Comparison of ENCODE assay signal across 23 cellular contexts in the genomic region with DNA sequence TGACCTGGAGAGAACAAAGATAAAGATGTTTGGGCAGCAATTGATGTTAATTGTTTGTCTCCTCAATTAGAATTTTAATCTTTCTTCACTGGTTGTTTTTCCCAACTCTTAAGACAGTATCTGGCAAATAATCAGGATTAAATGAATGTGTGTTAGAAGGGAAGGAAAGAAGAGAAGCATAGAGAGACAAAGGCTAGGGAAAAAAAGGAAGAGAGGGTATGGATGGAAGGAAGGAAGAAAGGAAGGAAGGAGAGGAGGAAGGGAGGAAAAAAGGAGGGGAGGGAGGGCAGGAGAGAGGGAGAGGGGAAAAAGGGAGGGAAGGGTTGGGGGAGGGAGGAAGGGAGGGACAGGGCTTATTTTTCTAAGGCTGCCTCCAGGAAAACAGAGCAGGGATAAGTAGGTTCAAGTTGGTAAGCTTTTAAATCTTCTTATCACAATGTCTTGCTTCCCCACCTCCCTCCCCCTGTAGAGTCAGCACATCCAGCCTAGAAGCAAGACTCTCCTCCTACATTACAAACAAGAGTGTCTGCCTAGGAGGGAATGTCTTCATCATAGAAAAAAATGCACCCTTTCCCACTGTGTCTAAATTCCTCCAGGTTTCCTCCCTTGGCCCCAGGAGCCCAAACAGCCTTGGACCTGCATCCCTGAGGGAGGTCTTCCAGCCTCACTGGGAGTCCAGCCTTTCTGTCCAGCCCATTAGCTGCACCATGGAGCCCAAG.
DNase-seq lines count a peak whose midpoint lies in the region; ATAC-seq, FAIRE-seq and TF ChIP-seq lines count a peak whose summit lies in the region.
"Had no signal": no experiment of that assay in that cellular context is flagged by ENCODE, and none has a peak within 500 bp of the region (broad histone marks: within the 10 kb centered on the region; RNA-seq: fewer than 3 reads in every experiment).

No MANE protein-coding gene starts in this region.

- POLR2A ChIA-PET in IMR-90 (lab: Charles Lee; ENCODE audit: unreplicated experiment): no interaction called here
- POLR2A ChIA-PET in activated CD8-positive, alpha-beta T cell treated with anti-CD3 and anti-CD28 coated beads for 36 hours (lab: Charles Lee): no interaction called here

- peaks cover 7% of the 10 kb centered on the region for H3K9me3 Mint-ChIP-seq in activated CD4-positive, alpha-beta T cell treated with anti-CD3 and anti-CD28 coated beads, Interleukin-2, amount 10 ng/mL, durations not matched to agents 24 days and 14 days
- peaks cover 2% of the 10 kb centered on the region for H3K9me3 Mint-ChIP-seq in astrocyte (ENCODE audit: unreplicated experiment)
- H3K9me3 Mint-ChIP-seq in activated CD8-positive, alpha-beta T cell treated with anti-CD3 and anti-CD28 coated beads for 36 hours: peaks cover 2% of the 10 kb centered on the region
- H3K9me3 Mint-ChIP-seq: dendritic cell treated with granulocyte-macrophage colony-stimulating factor and Interleukin-4, amounts not matched to agents 40 ng/mL and 50 ng/mL, for 4 days had no signal

- no peak overlapping the region for H2BK12ac ChIP-seq in neuronal stem cell (ENCODE audit: low read length)

- H2BK15ac ChIP-seq in IMR-90 (ENCODE audit: low read depth, low read length) (0 out of 3 replicates have a peak overlapping the region, but pooled peaks have one; percentile 71), neuronal stem cell (ENCODE audit: low read length) (peak overlapping the region; percentile 46)

- peak overlapping the region; percentile 68 for H3K14ac ChIP-seq in IMR-90 (replicated peaks; ENCODE audit: low read depth, low read length)
- no peak overlapping the region for H3K14ac ChIP-seq in neuronal stem cell (ENCODE audit: low read length)

- dilution Hi-C loops in IMR-90 (cut with HindIII; ENCODE audit: low sequenced_read_pairs, unreplicated experiment): no loop called here

- H3K4me2 ChIP-seq in IMR-90 (ENCODE audit: low read depth, low read length): no peak overlapping the region
- no peak overlapping the region for H3K4me2 ChIP-seq in astrocyte (ENCODE audit: low read length)
- no peak overlapping the region for H3K4me2 ChIP-seq in neuronal stem cell (ENCODE audit: insufficient read depth, low read length, poor library complexity, severe bottlenecking)

- DNase-seq in activated CD4-positive, alpha-beta T cell treated with anti-CD3 and anti-CD28 coated beads, Interleukin-2, amount 10 ng/mL, durations not matched to agents 24 days and 14 days: no peak
- DNase-seq in activated CD4-positive, alpha-beta T cell treated with anti-CD3 and anti-CD28 coated beads, Interleukin-2, amount 50 U/mL, for 1 hour: no peak
- no peak for DNase-seq in IMR-90
- no peak for DNase-seq in astrocyte (ENCODE audit: low read depth)
- no peak for DNase-seq in neuronal stem cell (ENCODE audit: low spot score)
- no peak for DNase-seq in LoVo (ENCODE audit: low spot score)
- no peak for DNase-seq in activated CD8-positive, alpha-beta T cell treated with anti-CD3 and anti-CD28 coated beads for 36 hours
- no peak for DNase-seq in NCI-H2171 treated with DMSO at 0.1 percent for 48 hours (lab: John Stamatoyannopoulos, UW)
- DNase-seq: activated CD4-positive, alpha-beta T cell treated with anti-CD3 and anti-CD28 coated beads for 4 hours; amniotic stem cell; C1 segment of cervical spinal cord; GOT3; heart left ventricle; Karpas-422; left lung; mucosa of descending colon; NCI-H1105; NCI-H2081 treated with DMSO at 0.1 percent for 48 hours; spleen; stimulated activated CD4-positive, alpha-beta T cell treated with anti-CD3 and anti-CD28 coated beads, Interleukin-4, amount 100 ng/mL, for 24 hours; uterus had no signal

- H2AK5ac ChIP-seq in IMR-90 (ENCODE audit: low read depth, low read length) (peak overlapping the region; percentile 39; the same call in 1 of the 2 replicates), neuronal stem cell (ENCODE audit: low read depth, low read length) (peak overlapping the region; percentile 67)

- no TSS peak for BruUV-seq in IMR-90 (replicated peaks; lab: Mats Ljungman, UMichigan)

- intact Hi-C loops in activated CD4-positive, alpha-beta T cell treated with anti-CD3 and anti-CD28 coated beads, Interleukin-2, amount 10 ng/mL, durations not matched to agents 24 days and 14 days (cut with micrococcal nuclease): no loop called here
- intact Hi-C loops in IMR-90 (cut with micrococcal nuclease): loop anchor here (10.0 kb wide), 1 partner anchor 583 kb away; no protein-coding TSS in a partner anchor
- intact Hi-C loops in activated CD8-positive, alpha-beta T cell treated with anti-CD3 and anti-CD28 coated beads for 36 hours (cut with micrococcal nuclease): no loop called here

- peaks cover 12% of the 10 kb centered on the region for H3K4me1 Mint-ChIP-seq in activated CD4-positive, alpha-beta T cell treated with anti-CD3 and anti-CD28 coated beads, Interleukin-2, amount 10 ng/mL, durations not matched to agents 24 days and 14 days
- H3K4me1 Mint-ChIP-seq in astrocyte (ENCODE audit: low read depth, unreplicated experiment): peaks cover 17% of the 10 kb centered on the region
- H3K4me1 Mint-ChIP-seq in activated CD8-positive, alpha-beta T cell treated with anti-CD3 and anti-CD28 coated beads for 36 hours (ENCODE audit: low read depth): peaks cover 8% of the 10 kb centered on the region

- in situ Hi-C loops in IMR-90 (cut with MboI; ENCODE audit: low sequenced_read_pairs): no loop called here

- TF ChIP-seq RAD21 in IMR-90 (IDR thresholded peaks at IDR 0.05; ENCODE audit: low read length): no peak

- H3K27me3 Mint-ChIP-seq in activated CD4-positive, alpha-beta T cell treated with anti-CD3 and anti-CD28 coated beads, Interleukin-2, amount 10 ng/mL, durations not matched to agents 24 days and 14 days: peaks cover 4% of the 10 kb centered on the region
- H3K27me3 Mint-ChIP-seq in astrocyte (ENCODE audit: low read depth, unreplicated experiment): no peaks in the 10 kb centered on the region
- H3K27me3 Mint-ChIP-seq in activated CD8-positive, alpha-beta T cell treated with anti-CD3 and anti-CD28 coated beads for 36 hours: no peaks in the 10 kb centered on the region
- H3K27me3 Mint-ChIP-seq: dendritic cell treated with granulocyte-macrophage colony-stimulating factor and Interleukin-4, amounts not matched to agents 40 ng/mL and 50 ng/mL, for 4 days had no signal

- no peak overlapping the region for H3K18ac ChIP-seq in IMR-90 (ENCODE audit: low read depth, low read length)
- peak overlapping the region; percentile 89 for H3K18ac ChIP-seq in neuronal stem cell (ENCODE audit: low read length)

- H3K79me2 ChIP-seq in astrocyte (ENCODE audit: insufficient read depth, low read length): no peaks in the 10 kb centered on the region

- no peak overlapping the region for H3K4me3 Mint-ChIP-seq in activated CD4-positive, alpha-beta T cell treated with anti-CD3 and anti-CD28 coated beads, Interleukin-2, amount 10 ng/mL, durations not matched to agents 24 days and 14 days
- H3K4me3 Mint-ChIP-seq in astrocyte (ENCODE audit: unreplicated experiment): no peak overlapping the region
- H3K4me3 Mint-ChIP-seq in activated CD8-positive, alpha-beta T cell treated with anti-CD3 and anti-CD28 coated beads for 36 hours: no peak overlapping the region
- H3K4me3 Mint-ChIP-seq: dendritic cell treated with granulocyte-macrophage colony-stimulating factor and Interleukin-4, amounts not matched to agents 40 ng/mL and 50 ng/mL, for 4 days had no signal

- H2BK5ac ChIP-seq in IMR-90 (ENCODE audit: low read depth, low read length, poor library complexity, severe bottlenecking) (no peak overlapping the region), neuronal stem cell (ENCODE audit: low read length) (peak overlapping the region; percentile 25)

- H4K5ac ChIP-seq in IMR-90 (ENCODE audit: low read depth, low read length): no peak overlapping the region

- H3K36me3 ChIP-seq in IMR-90 (ENCODE audit: control insufficient read depth, insufficient read depth, low read length) (no peaks in the 10 kb centered on the region), astrocyte (ENCODE audit: insufficient read depth, low read length) (no peaks in the 10 kb centered on the region), neuronal stem cell (replicated peaks in 1 of 2; ENCODE audit: control insufficient read depth in 2 of 2, insufficient read depth in 2 of 2, low read length in 2 of 2) (no peaks in the 10 kb centered on the region)
- H3K36me3 ChIP-seq: cardiac muscle cell, heart left ventricle, left lung, spleen, uterus had no signal

- FAIRE-seq in astrocyte (lab: Jason Lieb, UNC): no peak

- H3K9me3 ChIP-seq in IMR-90 (ENCODE audit: control insufficient read depth, insufficient read depth, low read length): no peaks in the 10 kb centered on the region
- no peaks in the 10 kb centered on the region for H3K9me3 ChIP-seq in astrocyte (ENCODE audit: insufficient read depth, low read depth, low read length)
- peaks cover 0 to 4% of the 10 kb centered on the region in 2 donors for H3K9me3 ChIP-seq in neuronal stem cell (replicated peaks in 1 of 2; ENCODE audit: control insufficient read depth in 2 of 2, insufficient read depth in 1 of 2, low read depth in 1 of 2, low read length in 2 of 2)
- H3K9me3 ChIP-seq: left lung, mucosa of descending colon, spleen, uterus had no signal

- CTCF ChIA-PET in IMR-90 (lab: Yijun Ruan, JAX): interaction anchor here (0.5 kb wide), 1 partner anchor 27 kb away, joined by 3 read pairs; no protein-coding TSS in a partner anchor
- CTCF ChIA-PET in activated CD8-positive, alpha-beta T cell treated with anti-CD3 and anti-CD28 coated beads for 36 hours (lab: Charles Lee): no interaction called here

- H3K4me1 ChIP-seq in IMR-90 (ENCODE audit: control insufficient read depth, insufficient read depth, low read length): peaks cover 5% of the 10 kb centered on the region; the same call in 1 of the 2 replicates
- H3K4me1 ChIP-seq in astrocyte (ENCODE audit: insufficient read depth, low read length): no peaks in the 10 kb centered on the region
- peaks cover 3 to 9% of the 10 kb centered on the region in 2 donors for H3K4me1 ChIP-seq in neuronal stem cell (ENCODE audit: control insufficient read depth in 2 of 2, insufficient read depth in 1 of 2, low read depth in 1 of 2, low read length in 2 of 2)
- H3K4me1 ChIP-seq: left lung, uterus had no signal

- no peak for TF ChIP-seq POLR2A in IMR-90 (IDR thresholded peaks at IDR 0.05; ENCODE audit: low read depth, low read length)

- H3K23ac ChIP-seq in IMR-90 (ENCODE audit: low read depth, low read length) (no peak overlapping the region), neuronal stem cell (ENCODE audit: low read depth, low read length, poor library complexity) (no peak overlapping the region)

- peak overlapping the region in 1 of 2 experiments; percentile 15; a peak in 1 of 4 replicates for H4K8ac ChIP-seq in IMR-90 (ENCODE audit: low read depth in 2 of 2, low read length in 2 of 2)
- peak overlapping the region; percentile 45 for H4K8ac ChIP-seq in neuronal stem cell (ENCODE audit: low read depth, low read length)

- peak; percentile 48 for ATAC-seq in IMR-90 (ENCODE audit: low read depth)
- ATAC-seq in activated CD8-positive, alpha-beta T cell treated with anti-CD3 and anti-CD28 coated beads for 36 hours: no peak
- ATAC-seq: heart left ventricle, left lung, mucosa of descending colon had no signal

- H2BK120ac ChIP-seq in IMR-90 (ENCODE audit: low read depth, low read length) (peak overlapping the region; percentile 72; the same call in 1 of the 2 replicates), neuronal stem cell (ENCODE audit: low read depth, low read length) (peak overlapping the region; percentile 66)

- no peaks in the 10 kb centered on the region for H4K20me1 ChIP-seq in IMR-90 (ENCODE audit: insufficient read depth, low read length)
- no peaks in the 10 kb centered on the region for H4K20me1 ChIP-seq in astrocyte (ENCODE audit: insufficient read depth, low read length)

- TF ChIP-seq CTCF in IMR-90 (conservative IDR thresholded peaks at IDR 0.05; ENCODE audit: low read depth, low read length) (no peak), astrocyte (IDR thresholded peaks at IDR 0.05; ENCODE audit: insufficient read depth, low read depth, low read length) (no peak)
- TF ChIP-seq CTCF in activated CD8-positive, alpha-beta T cell treated with anti-CD3 and anti-CD28 coated beads for 36 hours (IDR thresholded peaks at IDR 0.05): no peak

- H3K4ac ChIP-seq in IMR-90 (ENCODE audit: low read depth, low read length) (peak overlapping the region; percentile 46; the same call in 1 of the 2 replicates), neuronal stem cell (ENCODE audit: low read length) (no peak overlapping the region)

- no peaks in the 10 kb centered on the region for H3K79me1 ChIP-seq in IMR-90 (ENCODE audit: low read depth in 1 of 2, low read length in 2 of 2)
- no peaks in the 10 kb centered on the region for H3K79me1 ChIP-seq in neuronal stem cell (ENCODE audit: low read depth, low read length)

- no peak overlapping the region for H2AK9ac ChIP-seq in IMR-90 (replicated peaks; ENCODE audit: low read depth, low read length, poor library complexity)

- no peaks in the 10 kb centered on the region for H3K9me1 ChIP-seq in IMR-90 (ENCODE audit: insufficient read depth, low read length)

- H3K27ac Mint-ChIP-seq in activated CD4-positive, alpha-beta T cell treated with anti-CD3 and anti-CD28 coated beads, Interleukin-2, amount 10 ng/mL, durations not matched to agents 24 days and 14 days: peak overlapping the region; percentile 13
- H3K27ac Mint-ChIP-seq in astrocyte (ENCODE audit: unreplicated experiment): peak overlapping the region; percentile 19
- no peak overlapping the region for H3K27ac Mint-ChIP-seq in activated CD8-positive, alpha-beta T cell treated with anti-CD3 and anti-CD28 coated beads for 36 hours
- H3K27ac Mint-ChIP-seq: dendritic cell treated with granulocyte-macrophage colony-stimulating factor and Interleukin-4, amounts not matched to agents 40 ng/mL and 50 ng/mL, for 4 days had no signal

- H3K27ac ChIP-seq in IMR-90 (ENCODE audit: insufficient read depth, low read length) (no peak overlapping the region; the same call in 1 of the 2 replicates), astrocyte (ENCODE audit: low read depth, low read length) (no peak overlapping the region), neuronal stem cell (replicated peaks; ENCODE audit: low read length) (no peak overlapping the region)
- H3K27ac ChIP-seq: cardiac muscle cell, heart left ventricle, left lung, uterus had no signal

- H2BK20ac ChIP-seq in IMR-90 (ENCODE audit: low read depth, low read length): peak overlapping the region; percentile 52; the same call in 1 of the 2 replicates

- H3K4me3 ChIP-seq in IMR-90 (ENCODE audit: insufficient read depth, low read depth, low read length) (no peak overlapping the region), astrocyte (ENCODE audit: insufficient read depth, low read depth, low read length) (no peak overlapping the region), neuronal stem cell (ENCODE audit: low read length in 2 of 2) (no peak overlapping the region)
- H3K4me3 ChIP-seq: cardiac muscle cell, heart left ventricle, left lung, mucosa of descending colon, spleen, uterus had no signal

- H2AFZ ChIP-seq in IMR-90 (replicated peaks; ENCODE audit: low read length, poor library complexity) (no peak overlapping the region), astrocyte (ENCODE audit: low read depth, low read length) (no peak overlapping the region), neuronal stem cell (ENCODE audit: low read length) (peak overlapping the region; percentile 40)

- H4K91ac ChIP-seq in IMR-90 (ENCODE audit: insufficient read depth, low read depth, low read length) (peak overlapping the region; percentile 55), neuronal stem cell (ENCODE audit: low read depth, low read length, poor library complexity) (no peak overlapping the region)

- H3K56ac ChIP-seq in IMR-90 (ENCODE audit: extremely low read depth, insufficient read depth, low read length): no peak overlapping the region

- H3K36me3 Mint-ChIP-seq in activated CD4-positive, alpha-beta T cell treated with anti-CD3 and anti-CD28 coated beads, Interleukin-2, amount 10 ng/mL, durations not matched to agents 24 days and 14 days (ENCODE audit: low read depth): no peaks in the 10 kb centered on the region
- no peaks in the 10 kb centered on the region for H3K36me3 Mint-ChIP-seq in astrocyte (ENCODE audit: low read depth, unreplicated experiment)
- H3K36me3 Mint-ChIP-seq in activated CD8-positive, alpha-beta T cell treated with anti-CD3 and anti-CD28 coated beads for 36 hours (ENCODE audit: low read depth): no peaks in the 10 kb centered on the region

- H3K27me3 ChIP-seq in IMR-90 (ENCODE audit: control insufficient read depth, insufficient read depth, low read length) (no peaks in the 10 kb centered on the region), astrocyte (ENCODE audit: insufficient read depth, low read length) (no peaks in the 10 kb centered on the region), neuronal stem cell (ENCODE audit: control insufficient read depth in 3 of 3, insufficient read depth in 3 of 3, low read depth in 1 of 3, low read length in 3 of 3) (no peaks in the 10 kb centered on the region)
- H3K27me3 ChIP-seq: cardiac muscle cell, heart left ventricle, left lung, spleen, uterus had no signal

- no peak overlapping the region for H3K9ac ChIP-seq in IMR-90 (ENCODE audit: low read depth, low read length)
- H3K9ac ChIP-seq in astrocyte (ENCODE audit: low read length): no peak overlapping the region
- H3K9ac ChIP-seq in neuronal stem cell (ENCODE audit: low read depth, low read length, poor library complexity): no peak overlapping the region
